In genomic region chr15:56460046-56460445, GRCh38 we compare ENCODE assay signal across 22 cellular contexts. TPM values are rescaled to one million over a fixed set of nuclear protein-coding genes. Genes with fewer than 3 reads are reported as not detected.
A peak's percentile ranks its signal among the peaks of the same experiment; 100 is the strongest.
DNase-seq lines count a peak whose midpoint lies in the region; ATAC-seq and TF ChIP-seq lines count a peak whose summit lies in the region.
"Had no signal": no experiment of that assay in that cellular context is flagged by ENCODE, and none has a peak within 500 bp of the region (broad histone marks: within the 10 kb centered on the region; RNA-seq: fewer than 3 reads in every experiment).

No MANE protein-coding gene starts in this region.

- in situ Hi-C loops in Caki2 (cut with HindIII; ENCODE audit: low pct_unique_long_range_greater_than_20kb, low sequenced_read_pairs) (no loop called here), IMR-90 (cut with MboI; ENCODE audit: low sequenced_read_pairs) (no loop called here)

- no peak overlapping the region for H2BK120ac ChIP-seq in IMR-90 (ENCODE audit: low read depth, low read length)
- H2BK120ac ChIP-seq in mesendoderm (ENCODE audit: low read depth, low read length) = no peak overlapping the region

- no peaks in the 10 kb centered on the region for H3K36me3 ChIP-seq in IMR-90 (ENCODE audit: control insufficient read depth, insufficient read depth, low read length)
- peaks cover 5% of the 10 kb centered on the region; the same call in 1 of the 2 replicates for H3K36me3 ChIP-seq in SK-N-MC (ENCODE audit: insufficient read depth, low read length)
- H3K36me3 ChIP-seq in mesendoderm (ENCODE audit: control insufficient read depth, insufficient read depth, low read length) = no peaks in the 10 kb centered on the region
- H3K36me3 ChIP-seq: breast epithelium, gastrocnemius medialis, tibial artery, WERI-Rb-1 had no signal

- H3K56ac ChIP-seq in IMR-90 (ENCODE audit: extremely low read depth, insufficient read depth, low read length) (no peak overlapping the region), mesendoderm (ENCODE audit: low read length) (no peak overlapping the region)

- H3K14ac ChIP-seq in IMR-90 (replicated peaks; ENCODE audit: low read depth, low read length) = no peak overlapping the region

- H3K79me2 ChIP-seq in mesendoderm (ENCODE audit: control insufficient read depth, insufficient read depth, low read length) = no peaks in the 10 kb centered on the region

- whole genome bisulfite sequencing in IMR-90 (ENCODE audit: extremely low coverage in 2 of 2, insufficient read length in 1 of 2), 2 experiments = no CpG with 5 or more reads among the region's 1 CpG
- WGBS in mesendoderm (ENCODE audit: extremely low coverage, insufficient coverage, low lambda C conversion rate) = no CpG with 5 or more reads among the region's 1 CpG

- H4K8ac ChIP-seq in IMR-90 (ENCODE audit: low read depth in 2 of 2, low read length in 2 of 2) = no peak overlapping the region
- H4K8ac ChIP-seq in mesendoderm (ENCODE audit: low read depth, low read length) = no peak overlapping the region

- H4K91ac ChIP-seq in IMR-90 (ENCODE audit: insufficient read depth, low read depth, low read length) = no peak overlapping the region

- H4K5ac ChIP-seq in IMR-90 (ENCODE audit: low read depth, low read length) = no peak overlapping the region
- no peak overlapping the region for H4K5ac ChIP-seq in mesendoderm (ENCODE audit: low read length)

- TF ChIP-seq POLR2A in IMR-90 (IDR thresholded peaks at IDR 0.05; ENCODE audit: low read depth, low read length) = no peak

- H3K9me1 ChIP-seq in IMR-90 (ENCODE audit: insufficient read depth, low read length) = no peaks in the 10 kb centered on the region

- no peak overlapping the region for H2AFZ ChIP-seq in IMR-90 (replicated peaks; ENCODE audit: low read length, poor library complexity)

- H2BK5ac ChIP-seq in IMR-90 (ENCODE audit: low read depth, low read length, poor library complexity, severe bottlenecking) (no peak overlapping the region), mesendoderm (ENCODE audit: low read length) (no peak overlapping the region)

- H3K4me3 ChIP-seq in IMR-90 (ENCODE audit: insufficient read depth, low read depth, low read length) = no peak overlapping the region
- H3K4me3 ChIP-seq in SK-N-MC = no peak overlapping the region
- H3K4me3 ChIP-seq in mesendoderm (ENCODE audit: low read length) = no peak overlapping the region
- H3K4me3 ChIP-seq: breast epithelium, gastrocnemius medialis, psoas muscle, tibial artery had no signal

- H3K4me2 ChIP-seq in IMR-90 (ENCODE audit: low read depth, low read length) (no peak overlapping the region; the same call in 1 of the 2 replicates), mesendoderm (ENCODE audit: low read length) (no peak overlapping the region)

- ATAC-seq in IMR-90 (ENCODE audit: low read depth) (no peak), HG02840 (IDR thresholded peaks at IDR 0.05; ENCODE audit: low FRiP score, unreplicated experiment) (no peak)
- ATAC-seq: gastrocnemius medialis; left colon; natural killer cell treated with Interleukin-12 subunit alpha and Interleukin-12 subunit beta and Interleukin-15 and Interleukin-18, amount 100 ng/mL, for 72 hours; psoas muscle had no signal

- no peak overlapping the region for H2AK5ac ChIP-seq in IMR-90 (ENCODE audit: low read depth, low read length)
- H2AK5ac ChIP-seq in mesendoderm (ENCODE audit: low read length) = no peak overlapping the region

- TF ChIP-seq RAD21 in IMR-90 (IDR thresholded peaks at IDR 0.05; ENCODE audit: low read length) = no peak

- CTCF ChIA-PET in IMR-90 (lab: Yijun Ruan, JAX) = no interaction called here

- BruUV-seq in IMR-90 (replicated peaks; lab: Mats Ljungman, UMichigan) = no TSS peak

- H3K4me1 ChIP-seq in IMR-90 (ENCODE audit: control insufficient read depth, insufficient read depth, low read length) (no peaks in the 10 kb centered on the region), mesendoderm (ENCODE audit: control insufficient read depth, low read depth, low read length) (no peaks in the 10 kb centered on the region)
- H3K4me1 ChIP-seq: breast epithelium had no signal

- H3K27me3 ChIP-seq in IMR-90 (ENCODE audit: control insufficient read depth, insufficient read depth, low read length) = no peaks in the 10 kb centered on the region
- H3K27me3 ChIP-seq in mesendoderm (ENCODE audit: insufficient read depth, low read length, poor library complexity) = no peaks in the 10 kb centered on the region
- H3K27me3 ChIP-seq: breast epithelium, gastrocnemius medialis, tibial artery had no signal

- dilution Hi-C loops in IMR-90 (cut with HindIII; ENCODE audit: low sequenced_read_pairs, unreplicated experiment) = no loop called here

- H4K20me1 ChIP-seq in IMR-90 (ENCODE audit: insufficient read depth, low read length) = no peaks in the 10 kb centered on the region

- H3K18ac ChIP-seq in IMR-90 (ENCODE audit: low read depth, low read length) (no peak overlapping the region), mesendoderm (ENCODE audit: low read length) (no peak overlapping the region)

- no peak overlapping the region for H3K23ac ChIP-seq in IMR-90 (ENCODE audit: low read depth, low read length)
- no peak overlapping the region for H3K23ac ChIP-seq in mesendoderm (ENCODE audit: low read length)

- H3K9me3 ChIP-seq in IMR-90 (ENCODE audit: control insufficient read depth, insufficient read depth, low read length) = no peaks in the 10 kb centered on the region
- H3K9me3 ChIP-seq in SK-N-MC (ENCODE audit: low read depth, low read length) = no peaks in the 10 kb centered on the region; the same call in 1 of the 2 replicates
- H3K9me3 ChIP-seq: breast epithelium, gastrocnemius medialis, psoas muscle, tibial artery had no signal

- H3K27ac ChIP-seq in IMR-90 (ENCODE audit: insufficient read depth, low read length) = no peak overlapping the region
- peak overlapping the region; percentile 52 for H3K27ac ChIP-seq in SK-N-MC
- H3K27ac ChIP-seq in mesendoderm (ENCODE audit: low read depth, low read length) = no peak overlapping the region
- H3K27ac ChIP-seq: breast epithelium, gastrocnemius medialis, psoas muscle, RWPE1, tibial artery, WERI-Rb-1 had no signal

- no peak for TF ChIP-seq CTCF in IMR-90 (conservative IDR thresholded peaks at IDR 0.05; ENCODE audit: low read depth, low read length)

- no peak overlapping the region for H3K9ac ChIP-seq in IMR-90 (ENCODE audit: low read depth, low read length)
- no peak overlapping the region for H3K9ac ChIP-seq in SK-N-MC (ENCODE audit: insufficient read length)
- H3K9ac ChIP-seq in mesendoderm (ENCODE audit: low read length) = no peak overlapping the region

- DNase-seq in Caki2 (ENCODE audit: low read depth) (peak; percentile 19), IMR-90 (peak; percentile 1), SK-N-MC (ENCODE audit: low read depth, low spot score) (no peak), mesendoderm (peak; percentile 74), NCI-H1930 (lab: John Stamatoyannopoulos, UW) (no peak)
- DNase-seq in activated CD4-positive, CD25-positive, alpha-beta regulatory T cell treated with anti-CD3 and anti-CD28 coated beads, Interleukin-2, amount 50 U/mL, for 72 hours = no peak
- DNase-seq: activated CD4-positive, alpha-beta T cell treated with anti-CD3 and anti-CD28 coated beads for 48 hours; anterior cingulate cortex; gastrocnemius medialis; H7; left colon; NCI-H1048; NCI-H1694; NCI-H510A; psoas muscle; stimulated activated CD4-positive, alpha-beta T cell treated with anti-CD3 and anti-CD28 coated beads, Interleukin-4, amount 100 ng/mL, for 24 hours; tibial artery; WERI-Rb-1 had no signal

- H2BK15ac ChIP-seq in IMR-90 (ENCODE audit: low read depth, low read length) (no peak overlapping the region), mesendoderm (replicated peaks; ENCODE audit: low read depth) (no peak overlapping the region)

- intact Hi-C loops in IMR-90 (cut with micrococcal nuclease) = no loop called here

- no peak overlapping the region for H2AK9ac ChIP-seq in IMR-90 (replicated peaks; ENCODE audit: low read depth, low read length, poor library complexity)

- H2BK20ac ChIP-seq in IMR-90 (ENCODE audit: low read depth, low read length) = no peak overlapping the region

- POLR2A ChIA-PET in IMR-90 (lab: Charles Lee; ENCODE audit: unreplicated experiment) = no interaction called here

- H3K4ac ChIP-seq in IMR-90 (ENCODE audit: low read depth, low read length) (no peak overlapping the region), mesendoderm (ENCODE audit: low read depth, low read length) (no peak overlapping the region)

- H3K79me1 ChIP-seq in IMR-90 (ENCODE audit: low read depth in 1 of 2, low read length in 2 of 2) (no peaks in the 10 kb centered on the region), mesendoderm (ENCODE audit: low read length) (no peaks in the 10 kb centered on the region)

TF ChIP-seq in IMR-90, 13 proteins besides CTCF, POLR2A, EP300 and RAD21 (continues in another document):
- TF ChIP-seq USF2 (IDR thresholded peaks at IDR 0.05; ENCODE audit: low read depth, low read length) (no peak), SMC3 (IDR thresholded peaks at IDR 0.05; ENCODE audit: low read depth, low read length) (no peak), BHLHE40 (IDR thresholded peaks at IDR 0.05; ENCODE audit: low read depth, low read length) (no peak), ELK1 (IDR thresholded peaks at IDR 0.05; ENCODE audit: borderline replicate concordance, low read depth, low read length) (no peak), RFX5 (IDR thresholded peaks at IDR 0.05; ENCODE audit: low read depth, low read length) (no peak), CEBPB (IDR thresholded peaks at IDR 0.05; ENCODE audit: low read depth, low read length) (no peak), NFE2L2 (IDR thresholded peaks at IDR 0.05; ENCODE audit: low read depth, low read length) (no peak)

RNA-seq across cellular contexts. Expression of gene MNS1, which starts 4.9 kb away (rescaled TPM):
- 1.1 and 4.2 TPM in 2 replicates for total RNA-seq in Caki2 (2014; rRNA removed; shearing (Covaris generic); ENCODE audit: low replicate concordance)
- total RNA-seq in IMR-90 (2012; rRNA removed) = 0.36 and 0.83 TPM in 2 replicates
- polyA plus RNA-seq in IMR-90 (2012; rRNA removed) = 0.62 and 0.84 TPM in 2 replicates
- 0.09 and 0.14 TPM in 2 replicates for polyA plus RNA-seq in IMR-90 (2012; cell fraction: cytosol; rRNA removed)
- polyA plus RNA-seq in IMR-90 (2012; cell fraction: nucleus; rRNA removed; ENCODE audit: low replicate concordance) = 0.05 and 0.32 TPM in 2 replicates
- 3.4 TPM for polyA plus RNA-seq in mesendoderm (2013, experiment 1 of 2)
- polyA plus RNA-seq in mesendoderm (2013, experiment 2 of 2) = 3.4 TPM

Comparison
In these comparisons a context has a peak if more than half of its experiments do, and no peak if none do; other contexts are left out.
1. DNase-seq: peak in Caki2 (single experiment), IMR-90 (single experiment) and mesendoderm (single experiment); none in SK-N-MC (single experiment), activated CD4-positive, CD25-positive, alpha-beta regulatory T cell treated with anti-CD3 and anti-CD28 coated beads, Interleukin-2, amount 50 U/mL, for 72 hours (single experiment) and NCI-H1930 (0 of 2).